ENCODE assay signal across 18 cellular contexts in genomic region chr1:66526036-66526435, GRCh38. TPM values are rescaled to one million over a fixed set of nuclear protein-coding genes. Genes with fewer than 3 reads are reported as not detected.
DNase-seq lines count a peak whose midpoint lies in the region; ATAC-seq, FAIRE-seq and TF ChIP-seq lines count a peak whose summit lies in the region.
"Had no signal": no experiment of that assay in that cellular context is flagged by ENCODE, and none has a peak within 500 bp of the region (broad histone marks: within the 10 kb centered on the region; RNA-seq: fewer than 3 reads in every experiment).

No MANE protein-coding gene starts in this region.

- H3K4me2 ChIP-seq in IMR-90 (ENCODE audit: low read depth, low read length): no peak overlapping the region
- no peak overlapping the region for H3K4me2 ChIP-seq in mesenchymal stem cell (ENCODE audit: low read length, poor library complexity, severe bottlenecking)
- H3K4me2 ChIP-seq: BLaER1, GM23338 had no signal

- peak overlapping the region; percentile 93 for H2BK20ac ChIP-seq in IMR-90 (ENCODE audit: low read depth, low read length)

- in situ Hi-C loops in IMR-90 (cut with MboI; ENCODE audit: low sequenced_read_pairs): loop anchor here (25.0 kb wide), 1 partner anchor 411 kb away; no protein-coding TSS in a partner anchor

- H2BK5ac ChIP-seq in IMR-90 (ENCODE audit: low read depth, low read length, poor library complexity, severe bottlenecking): peak overlapping the region; percentile 32
- no peak overlapping the region for H2BK5ac ChIP-seq in mesenchymal stem cell (ENCODE audit: low read depth, low read length, poor library complexity, severe bottlenecking)

- H2AK5ac ChIP-seq in IMR-90 (ENCODE audit: low read depth, low read length) (peak overlapping the region; percentile 95), mesenchymal stem cell (ENCODE audit: low read length, severe bottlenecking) (peak overlapping the region; percentile 80)

- no peak overlapping the region for H3K9ac ChIP-seq in IMR-90 (ENCODE audit: low read depth, low read length)
- H3K9ac ChIP-seq in mesenchymal stem cell (ENCODE audit: low read length): no peak overlapping the region
- H3K9ac ChIP-seq: BLaER1 had no signal

- peaks cover 9% of the 10 kb centered on the region for H3K27me3 Mint-ChIP-seq in activated CD4-positive, alpha-beta T cell treated with anti-CD3 and anti-CD28 coated beads, Interleukin-2, amount 10 ng/mL, durations not matched to agents 7 days and 5 days

- no peak overlapping the region for H3K27ac Mint-ChIP-seq in activated CD4-positive, alpha-beta T cell treated with anti-CD3 and anti-CD28 coated beads, Interleukin-2, amount 10 ng/mL, durations not matched to agents 7 days and 5 days
- H3K27ac Mint-ChIP-seq: CD4-positive, CD25-positive, alpha-beta regulatory T cell; GM23338 had no signal

- no peaks in the 10 kb centered on the region for H3K9me3 Mint-ChIP-seq in activated CD4-positive, alpha-beta T cell treated with anti-CD3 and anti-CD28 coated beads, Interleukin-2, amount 10 ng/mL, durations not matched to agents 7 days and 5 days

- H2BK120ac ChIP-seq in IMR-90 (ENCODE audit: low read depth, low read length) (peak overlapping the region; percentile 89), mesenchymal stem cell (ENCODE audit: low read depth, low read length) (no peak overlapping the region)

- TF ChIP-seq CTCF in D721Med (IDR thresholded peaks at IDR 0.05; ENCODE audit: insufficient read depth, missing control alignments) (no peak), IMR-90 (conservative IDR thresholded peaks at IDR 0.05; ENCODE audit: low read depth, low read length) (no peak)

- H3K4me3 Mint-ChIP-seq in activated CD4-positive, alpha-beta T cell treated with anti-CD3 and anti-CD28 coated beads, Interleukin-2, amount 10 ng/mL, durations not matched to agents 7 days and 5 days: no peak overlapping the region
- H3K4me3 Mint-ChIP-seq: CD4-positive, CD25-positive, alpha-beta regulatory T cell; GM23338 had no signal

- dilution Hi-C loops in IMR-90 (cut with HindIII; ENCODE audit: low sequenced_read_pairs, unreplicated experiment): no loop called here

- H3K14ac ChIP-seq in IMR-90 (replicated peaks; ENCODE audit: low read depth, low read length): peak overlapping the region; percentile 83
- no peak overlapping the region for H3K14ac ChIP-seq in mesenchymal stem cell (ENCODE audit: low read length in 2 of 2)

- H4K20me1 ChIP-seq in IMR-90 (ENCODE audit: insufficient read depth, low read length): no peaks in the 10 kb centered on the region
- H4K20me1 ChIP-seq: BLaER1 had no signal

- peak; percentile 95 for FAIRE-seq in D721Med (lab: Jason Lieb, UNC)
- FAIRE-seq: G401.6, GM12891 had no signal

- peak overlapping the region; percentile 62; the same call in 1 of the 2 replicates for H3K23ac ChIP-seq in IMR-90 (ENCODE audit: low read depth, low read length)
- H3K23ac ChIP-seq in mesenchymal stem cell (ENCODE audit: low read length in 2 of 2): no peak overlapping the region

- H3K27ac ChIP-seq in IMR-90 (ENCODE audit: insufficient read depth, low read length): peak overlapping the region; percentile 46; the same call in 1 of the 2 replicates
- H3K27ac ChIP-seq in mesenchymal stem cell (ENCODE audit: low read length, poor library complexity, severe bottlenecking): no peak overlapping the region
- H3K27ac ChIP-seq: BLaER1 had no signal

- no peaks in the 10 kb centered on the region for H3K36me3 Mint-ChIP-seq in activated CD4-positive, alpha-beta T cell treated with anti-CD3 and anti-CD28 coated beads, Interleukin-2, amount 10 ng/mL, durations not matched to agents 7 days and 5 days (ENCODE audit: low read depth)
- H3K36me3 Mint-ChIP-seq: CD4-positive, CD25-positive, alpha-beta regulatory T cell had no signal

- H3K36me3 ChIP-seq in IMR-90 (ENCODE audit: control insufficient read depth, insufficient read depth, low read length): no peaks in the 10 kb centered on the region; the same call in 1 of the 2 replicates
- H3K36me3 ChIP-seq in mesenchymal stem cell (ENCODE audit: control insufficient read depth in 1 of 2, insufficient read depth in 2 of 2, low read depth in 1 of 2, low read length in 2 of 2): no peaks in the 10 kb centered on the region
- H3K36me3 ChIP-seq: BLaER1 had no signal

- TF ChIP-seq RAD21 in IMR-90 (IDR thresholded peaks at IDR 0.05; ENCODE audit: low read length): no peak

- H3K79me1 ChIP-seq in IMR-90 (ENCODE audit: low read depth in 1 of 2, low read length in 2 of 2): peaks cover 3 to 21% of the 10 kb centered on the region in 2 experiments
- H3K79me1 ChIP-seq in mesenchymal stem cell (replicated peaks; ENCODE audit: low read length, poor library complexity, severe bottlenecking): peaks cover 2% of the 10 kb centered on the region

- CTCF ChIA-PET in IMR-90 (lab: Yijun Ruan, JAX): interaction anchor here (0.6 kb wide), 1 partner anchor 37 kb away, joined by 3 read pairs; no protein-coding TSS in a partner anchor
- CTCF ChIA-PET in activated CD4-positive, alpha-beta T cell treated with anti-CD3 and anti-CD28 coated beads, Interleukin-2, amount 10 ng/mL, durations not matched to agents 7 days and 5 days (lab: Charles Lee): interaction anchor here (0.6 kb wide), 1 partner anchor 14 kb away, joined by 3 read pairs; no protein-coding TSS in a partner anchor

- WGBS in IMR-90 (ENCODE audit: extremely low coverage in 2 of 2, insufficient read length in 1 of 2), 2 experiments: no CpG with 5 or more reads among the region's 1 CpG
- WGBS in mesenchymal stem cell: 83% methylated on average over 1 of the region's 1 CpG

- H3K4me1 ChIP-seq in IMR-90 (ENCODE audit: control insufficient read depth, insufficient read depth, low read length) (peaks cover 9% of the 10 kb centered on the region), mesenchymal stem cell (ENCODE audit: control insufficient read depth, insufficient read depth, low read depth, low read length) (no peaks in the 10 kb centered on the region)

- DNase-seq in NCI-H187 treated with DMSO at 0.1 percent for 48 hours (lab: John Stamatoyannopoulos, UW) (peak; percentile 21), NCI-H187 (lab: John Stamatoyannopoulos, UW) (no peak), D721Med (ENCODE audit: insufficient read length, low spot score) (no peak), IMR-90 (no peak), mesenchymal stem cell (no peak), ecto neural progenitor cell (ENCODE audit: low spot score) (no peak)
- no peak for DNase-seq in activated CD4-positive, alpha-beta T cell treated with anti-CD3 and anti-CD28 coated beads, Interleukin-2, amount 10 ng/mL, durations not matched to agents 7 days and 5 days
- DNase-seq: 8988T; AML-193; CD4-positive, CD25-positive, alpha-beta regulatory T cell; DMS 273 treated with DMSO at 0.1 percent for 48 hours; DMS79 treated with DMSO at 0.1 percent for 48 hours; EL; H7 had no signal

- H2BK15ac ChIP-seq in IMR-90 (ENCODE audit: low read depth, low read length) (peak overlapping the region; percentile 95), mesenchymal stem cell (ENCODE audit: low read depth, poor library complexity, severe bottlenecking) (no peak overlapping the region)

- no peak for TF ChIP-seq POLR2A in IMR-90 (IDR thresholded peaks at IDR 0.05; ENCODE audit: low read depth, low read length)

- H3K4me1 Mint-ChIP-seq in activated CD4-positive, alpha-beta T cell treated with anti-CD3 and anti-CD28 coated beads, Interleukin-2, amount 10 ng/mL, durations not matched to agents 7 days and 5 days: no peaks in the 10 kb centered on the region
- H3K4me1 Mint-ChIP-seq: CD4-positive, CD25-positive, alpha-beta regulatory T cell had no signal

- peak overlapping the region; percentile 61 to 64; a peak in 3 of 4 replicates for H4K8ac ChIP-seq in IMR-90 (ENCODE audit: low read depth in 2 of 2, low read length in 2 of 2)
- H4K8ac ChIP-seq in mesenchymal stem cell (ENCODE audit: low read length): peak overlapping the region; percentile 64

- BruUV-seq in IMR-90 (replicated peaks; lab: Mats Ljungman, UMichigan): no TSS peak

- H3K9me3 ChIP-seq in IMR-90 (ENCODE audit: control insufficient read depth, insufficient read depth, low read length) (peaks cover 5% of the 10 kb centered on the region), mesenchymal stem cell (ENCODE audit: control insufficient read depth, low read length) (no peaks in the 10 kb centered on the region)
- H3K9me3 ChIP-seq: BLaER1 had no signal

- H3K4me3 ChIP-seq in IMR-90 (ENCODE audit: insufficient read depth, low read depth, low read length): no peak overlapping the region
- H3K4me3 ChIP-seq in mesenchymal stem cell (ENCODE audit: insufficient read depth in 1 of 2, low read depth in 1 of 2, low read length in 2 of 2): no peak overlapping the region
- H3K4me3 ChIP-seq: BLaER1, GM23338 had no signal

- peak overlapping the region in 1 of 2 experiments; percentile 66 for H2BK12ac ChIP-seq in mesenchymal stem cell (ENCODE audit: low read length in 2 of 2)

- peak overlapping the region; percentile 73; the same call in 1 of the 2 replicates for H4K91ac ChIP-seq in IMR-90 (ENCODE audit: insufficient read depth, low read depth, low read length)
- H4K91ac ChIP-seq in mesenchymal stem cell (ENCODE audit: low read length): no peak overlapping the region

- H3K56ac ChIP-seq in IMR-90 (ENCODE audit: extremely low read depth, insufficient read depth, low read length): no peak overlapping the region

- intact Hi-C loops in IMR-90 (cut with micrococcal nuclease): no loop called here

- peak overlapping the region; percentile 85; the same call in 1 of the 2 replicates for H4K5ac ChIP-seq in IMR-90 (ENCODE audit: low read depth, low read length)

- H3K4ac ChIP-seq in IMR-90 (ENCODE audit: low read depth, low read length) (peak overlapping the region; percentile 82), mesenchymal stem cell (ENCODE audit: low read depth in 1 of 2, low read length in 2 of 2) (no peak overlapping the region)

- no peak for ATAC-seq in IMR-90 (ENCODE audit: low read depth)
- ATAC-seq: GM23338 had no signal

- H3K18ac ChIP-seq in IMR-90 (ENCODE audit: low read depth, low read length) (peak overlapping the region; percentile 85; the same call in 1 of the 2 replicates), mesenchymal stem cell (ENCODE audit: low read depth in 1 of 2, low read length in 2 of 2) (peak overlapping the region in 1 of 2 experiments; percentile 54)

- H3K9me1 ChIP-seq in IMR-90 (ENCODE audit: insufficient read depth, low read length): peaks cover 3% of the 10 kb centered on the region; the same call in 1 of the 2 replicates

- no peak overlapping the region for H2AFZ ChIP-seq in IMR-90 (replicated peaks; ENCODE audit: low read length, poor library complexity)
- no peak overlapping the region for H2AFZ ChIP-seq in mesenchymal stem cell (ENCODE audit: low read depth, low read length)
- H2AFZ ChIP-seq: GM23338 had no signal

- H3K27me3 ChIP-seq in IMR-90 (ENCODE audit: control insufficient read depth, insufficient read depth, low read length) (no peaks in the 10 kb centered on the region), mesenchymal stem cell (ENCODE audit: control insufficient read depth in 1 of 2, insufficient read depth in 1 of 2, low read length in 2 of 2) (no peaks in the 10 kb centered on the region)
- H3K27me3 ChIP-seq: BLaER1 had no signal

- no peak overlapping the region for H2AK9ac ChIP-seq in IMR-90 (replicated peaks; ENCODE audit: low read depth, low read length, poor library complexity)

- POLR2A ChIA-PET in IMR-90 (lab: Charles Lee; ENCODE audit: unreplicated experiment): no interaction called here
- POLR2A ChIA-PET in activated CD4-positive, alpha-beta T cell treated with anti-CD3 and anti-CD28 coated beads, Interleukin-2, amount 10 ng/mL, durations not matched to agents 7 days and 5 days (lab: Charles Lee): no interaction called here

RNA-seq across cellular contexts. Expression of gene SGIP1, which starts 7.9 kb away (rescaled TPM):
- 27.1 and 43.6 TPM in 2 replicates for total RNA-seq in IMR-90 (2012; rRNA removed)
- 40.7 and 42.7 TPM in 2 replicates for polyA plus RNA-seq in IMR-90 (2012; rRNA removed)
- polyA plus RNA-seq in IMR-90 (2012; cell fraction: cytosol; rRNA removed): 8.9 and 10.9 TPM in 2 replicates
- polyA plus RNA-seq in IMR-90 (2012; cell fraction: nucleus; rRNA removed; ENCODE audit: low replicate concordance): 69.0 and 361 TPM in 2 replicates
- 104 TPM for polyA plus RNA-seq in mesenchymal stem cell (2013, experiment 1 of 2)
- polyA plus RNA-seq in mesenchymal stem cell (2013, experiment 2 of 2): 103 TPM
- not detected for total RNA-seq in activated CD4-positive, alpha-beta T cell treated with anti-CD3 and anti-CD28 coated beads, Interleukin-2, amount 10 ng/mL, durations not matched to agents 7 days and 5 days
- total RNA-seq: CD4-positive, CD25-positive, alpha-beta regulatory T cell had no signal
- polyA plus RNA-seq: CD4-positive, CD25-positive, alpha-beta regulatory T cell had no signal

Comparison
In these comparisons a context has a peak if more than half of its experiments do, and no peak if none do; other contexts are left out.
1. RNA of gene SGIP1, which starts 7.9 kb away (total RNA-seq): 27.1 to 43.6 TPM in IMR-90; not detected in activated CD4-positive, alpha-beta T cell treated with anti-CD3 and anti-CD28 coated beads, Interleukin-2, amount 10 ng/mL, durations not matched to agents 7 days and 5 days; every median in the first group is over 10 times any median in the second.